13 cellular contexts compared by ENCODE assay signal in the genomic region with DNA sequence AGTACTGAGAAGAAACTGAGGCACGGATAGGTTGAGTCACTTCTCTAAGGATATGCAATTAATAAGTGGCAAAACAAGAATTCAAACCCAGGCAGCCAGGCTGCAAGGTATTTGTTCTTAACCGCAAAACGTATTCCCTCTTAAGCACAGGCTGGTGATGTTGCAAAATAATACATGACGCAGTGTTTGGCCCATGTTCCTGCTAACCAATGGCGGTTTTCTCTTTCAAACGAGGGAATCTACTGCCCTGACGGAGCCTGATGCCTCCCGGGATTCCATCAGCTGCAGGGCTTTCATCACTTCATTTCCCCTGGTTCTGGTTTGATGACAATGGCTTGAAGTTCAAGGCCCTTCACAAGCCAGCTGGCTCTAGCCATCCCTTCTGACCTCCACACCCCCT.
"Had no signal": no experiment of that assay in that cellular context is flagged by ENCODE, and none has a peak within 500 bp of the region (broad histone marks: within the 10 kb centered on the region; RNA-seq: fewer than 3 reads in every experiment).

No MANE protein-coding gene starts in this region.

- H3K27me3 ChIP-seq: cardiac muscle cell, heart right ventricle, pancreas, stomach had no signal

- H3K27ac ChIP-seq: cardiac muscle cell, heart right ventricle, pancreas, stomach, thoracic aorta had no signal

- H3K9me3 ChIP-seq: heart right ventricle, mucosa of descending colon, pancreas, stomach, thoracic aorta had no signal

- ATAC-seq: activated T-helper 17 cell treated with anti-CD3 and anti-CD28 coated beads, Interleukin-2, amount 50 U/mL, for 72 hours; esophagus mucosa; left colon; mucosa of descending colon; naive thymus-derived CD4-positive, alpha-beta T cell; pancreas had no signal

- H3K36me3 ChIP-seq: cardiac muscle cell, heart right ventricle, pancreas, stomach, thoracic aorta had no signal

- DNase-seq: activated CD4-positive, alpha-beta T cell treated with anti-CD3 and anti-CD28 coated beads, Interleukin-2, amount 50 U/mL, for 1 hour; activated naive CD4-positive, alpha-beta T cell treated with Interleukin-2 at 50 U/mL for 16 hours; heart right ventricle; left colon; mucosa of descending colon; naive thymus-derived CD4-positive, alpha-beta T cell; pancreas; stimulated activated CD4-positive, alpha-beta T cell treated with anti-CD3 and anti-CD28 coated beads, Interleukin-1b, Interleukin-23, amount 100 ng/mL, for 48 hours; stomach had no signal

- H3K4me3 ChIP-seq: cardiac muscle cell, heart right ventricle, mucosa of descending colon, pancreas, stomach, thoracic aorta had no signal
